Comparison of ENCODE assay signal across 16 cellular contexts in the genomic region with DNA sequence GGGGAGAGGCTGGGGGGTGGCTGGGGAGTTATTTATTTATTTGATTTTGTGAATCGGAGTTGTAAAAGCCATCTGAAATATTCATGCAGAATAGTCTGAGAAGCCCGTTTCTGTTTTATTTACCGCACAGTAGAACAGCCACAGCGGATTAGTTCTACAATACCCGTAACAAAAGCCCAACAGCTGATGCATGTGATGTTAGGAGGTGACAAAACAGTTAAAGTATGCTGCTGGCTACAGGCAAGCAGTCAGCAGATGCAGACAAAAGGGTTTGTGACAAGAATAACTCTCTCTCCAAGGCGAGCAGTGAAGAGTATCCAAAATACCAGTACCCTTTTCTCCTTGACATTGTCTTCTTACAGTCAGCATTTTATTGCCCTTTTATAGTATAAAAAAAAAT. TPM values are rescaled to one million over a fixed set of nuclear protein-coding genes. Genes with fewer than 3 reads are reported as not detected.
DNase-seq lines count a peak whose midpoint lies in the region; ATAC-seq, FAIRE-seq and TF ChIP-seq lines count a peak whose summit lies in the region.
"Had no signal": no experiment of that assay in that cellular context is flagged by ENCODE, and none has a peak within 500 bp of the region (broad histone marks: within the 10 kb centered on the region; RNA-seq: fewer than 3 reads in every experiment).

No MANE protein-coding gene starts in this region.

- H3K9ac ChIP-seq in HUES48 (ENCODE audit: low read depth, low read length) = no peak overlapping the region

- H3K27me3 ChIP-seq in HUES48 (ENCODE audit: control insufficient read depth, insufficient read depth, low read length) = peaks cover 4% of the 10 kb centered on the region; the same call in 1 of the 2 replicates
- H3K27me3 ChIP-seq in dorsolateral prefrontal cortex = peaks cover 0 to 8% (median 0%) of the 10 kb centered on the region in 45 donors
- H3K27me3 ChIP-seq in sigmoid colon = no peaks in the 10 kb centered on the region
- no peaks in the 10 kb centered on the region for H3K27me3 ChIP-seq in pancreas
- H3K27me3 ChIP-seq: ascending aorta had no signal

- no peaks in the 10 kb centered on the region for H3K9me3 Mint-ChIP-seq in activated naive CD8-positive, alpha-beta T cell treated with anti-CD3 and anti-CD28 coated beads, Interleukin-2, amount 50 U/mL, for 24 hours

- TF ChIP-seq CTCF in dorsolateral prefrontal cortex (IDR thresholded peaks at IDR 0.05 in 54 of 56, conservative IDR thresholded peaks at IDR 0.05 in 2 of 56; ENCODE audit: low read depth in 1 of 56, partially characterized antibody in 56 of 56) (no peak), sigmoid colon (IDR thresholded peaks at IDR 0.05) (no peak), pancreas (IDR thresholded peaks at IDR 0.05) (no peak)

- 0 out of 2 replicates have a peak overlapping the region, but pooled peaks have one; percentile 4 for H3K4me3 ChIP-seq in HUES48 (ENCODE audit: low read depth, low read length)
- peak overlapping the region in 21 of 59 donors; percentile 1 to 48 (median 24) for H3K4me3 ChIP-seq in dorsolateral prefrontal cortex
- no peak overlapping the region for H3K4me3 ChIP-seq in sigmoid colon
- H3K4me3 ChIP-seq in pancreas = no peak overlapping the region
- H3K4me3 ChIP-seq: ascending aorta had no signal

- intact Hi-C loops in dorsolateral prefrontal cortex (cut with DNase I) (loop anchor here in 1 of 2 donors (5.0 kb wide), 1 partner anchor 32 kb away; no protein-coding TSS in a partner anchor), sigmoid colon (cut with DNase I) (loop anchor here (5.0 kb wide), 1 partner anchor 42 kb away; a partner anchor contains a TSS), pancreas (cut with DNase I) (no loop called here)

- H3K36me3 ChIP-seq in HUES48 (ENCODE audit: control insufficient read depth, insufficient read depth, low read length) (no peaks in the 10 kb centered on the region), sigmoid colon (no peaks in the 10 kb centered on the region), pancreas (no peaks in the 10 kb centered on the region)
- H3K36me3 ChIP-seq: ascending aorta had no signal

- H3K27ac ChIP-seq in HUES48 (ENCODE audit: low read depth, low read length) = peak overlapping the region; percentile 26
- H3K27ac ChIP-seq in dorsolateral prefrontal cortex = peak overlapping the region in 53 of 59 donors; percentile 5 to 85 (median 63)
- H3K27ac ChIP-seq in sigmoid colon = peak overlapping the region in 3 of 4 donors; percentile 52 to 71 (median 69)
- peak overlapping the region in 1 of 4 donors; percentile 34 for H3K27ac ChIP-seq in pancreas
- H3K27ac ChIP-seq: ascending aorta had no signal

- no peaks in the 10 kb centered on the region for H3K36me3 Mint-ChIP-seq in activated naive CD8-positive, alpha-beta T cell treated with anti-CD3 and anti-CD28 coated beads, Interleukin-2, amount 50 U/mL, for 24 hours (ENCODE audit: low read depth)

- FAIRE-seq in pancreas (lab: Jason Lieb, UNC) = no peak

- DNase-seq in dorsolateral prefrontal cortex = no peak
- peak; percentile 6 for DNase-seq in kidney tubule cell (ENCODE audit: low spot score)
- DNase-seq in sigmoid colon = no peak
- DNase-seq in pancreas = no peak
- no peak for DNase-seq in activated naive CD8-positive, alpha-beta T cell treated with anti-CD3 and anti-CD28 coated beads, Interleukin-2, amount 50 U/mL, for 24 hours
- no peak for DNase-seq in amniotic stem cell (lab: John Stamatoyannopoulos, UW)
- DNase-seq in SIG-M5 (lab: John Stamatoyannopoulos, UW) = no peak
- DNase-seq: activated gamma-delta T cell, COR-L47, dermis blood vessel endothelial cell, Karpas-422, NCI-H1105 treated with DMSO at 0.1 percent for 48 hours had no signal

- H3K4me3 Mint-ChIP-seq in activated naive CD8-positive, alpha-beta T cell treated with anti-CD3 and anti-CD28 coated beads, Interleukin-2, amount 50 U/mL, for 24 hours = no peak overlapping the region

- H3K9me3 ChIP-seq in HUES48 (ENCODE audit: control insufficient read depth, insufficient read depth, low read length) (no peaks in the 10 kb centered on the region), sigmoid colon (no peaks in the 10 kb centered on the region), pancreas (no peaks in the 10 kb centered on the region)
- H3K9me3 ChIP-seq: ascending aorta had no signal

- peak in 1 of 4 donors; percentile 55 for TF ChIP-seq EP300 in sigmoid colon (IDR thresholded peaks at IDR 0.05)

- TF ChIP-seq POLR2A in sigmoid colon (IDR thresholded peaks at IDR 0.05) = no peak

- ATAC-seq in pancreas = no peak
- no peak for ATAC-seq in activated naive CD8-positive, alpha-beta T cell treated with anti-CD3 and anti-CD28 coated beads, Interleukin-2, amount 50 U/mL, for 24 hours
- ATAC-seq: esophagus mucosa had no signal

- no peaks in the 10 kb centered on the region for H3K4me1 Mint-ChIP-seq in activated naive CD8-positive, alpha-beta T cell treated with anti-CD3 and anti-CD28 coated beads, Interleukin-2, amount 50 U/mL, for 24 hours

- H3K27me3 Mint-ChIP-seq in activated naive CD8-positive, alpha-beta T cell treated with anti-CD3 and anti-CD28 coated beads, Interleukin-2, amount 50 U/mL, for 24 hours = peaks cover 15% of the 10 kb centered on the region

- H3K27ac Mint-ChIP-seq in activated naive CD8-positive, alpha-beta T cell treated with anti-CD3 and anti-CD28 coated beads, Interleukin-2, amount 50 U/mL, for 24 hours = no peak overlapping the region

- WGBS in sigmoid colon, 2 donors = 68 to 86% methylated on average over 6 of the region's 6 CpGs
- 81 to 88% methylated on average over 6 of the region's 6 CpGs for WGBS in pancreas, 2 donors

- H3K4me1 ChIP-seq in HUES48 (ENCODE audit: control insufficient read depth, insufficient read depth, low read length) (peaks cover 54% of the 10 kb centered on the region), sigmoid colon (peaks cover 0 to 37% (median 31%) of the 10 kb centered on the region in 4 donors), pancreas (peaks cover 7 to 27% (median 24%) of the 10 kb centered on the region in 3 donors)
- H3K4me1 ChIP-seq: ascending aorta had no signal

RNA-seq across cellular contexts. Expression of a gene that starts 42.0 kb away (rescaled TPM):
- total RNA-seq in dorsolateral prefrontal cortex = 100 to 1,000 TPM in 1 of 120 experiments, 10 to 100 TPM in 119; 15.7 to 146 (median 33.4) TPM
- 1 to 10 TPM; 5.4 to 7.7 (median 6.4) TPM for total RNA-seq in sigmoid colon
- polyA plus RNA-seq in sigmoid colon = 1 to 10 TPM; 1.4 to 2.4 (median 2.4) TPM
- 10 to 100 TPM; 32.8 to 66.4 (median 38.4) TPM for total RNA-seq in pancreas
- 1 to 10 TPM; 8.4 to 8.9 TPM for polyA plus RNA-seq in pancreas
- total RNA-seq: T-helper 1 cell treated with Interleukin-12 subunit alpha and Interleukin-12 subunit beta and Interleukin-4 antibody, amounts not matched to agents 30 ng/mL and 1 ng/mL, for 36 hours had no signal
